In genomic region chr1:153610334-153611023, GRCh38 we compare ENCODE assay signal across 6 cellular contexts. TPM values are rescaled to one million over a fixed set of nuclear protein-coding genes. Genes with fewer than 3 reads are reported as not detected.
A peak's percentile ranks its signal among the peaks of the same experiment; 100 is the strongest.
DNase-seq lines count a peak whose midpoint lies in the region; TF ChIP-seq lines count a peak whose summit lies in the region.

No MANE protein-coding gene starts in this region.

- H3K4me1 ChIP-seq in mammary epithelial cell (ENCODE audit: insufficient read depth, low read length) (peaks cover 46% of the 10 kb centered on the region), osteoblast (ENCODE audit: insufficient read depth, low read length) (peaks cover 46% of the 10 kb centered on the region)

- H3K79me2 ChIP-seq in mammary epithelial cell (ENCODE audit: insufficient read depth, low read length) (peaks cover 90% of the 10 kb centered on the region), osteoblast (ENCODE audit: insufficient read depth, low read length) (peaks cover 71% of the 10 kb centered on the region)

- no peaks in the 10 kb centered on the region for H3K9me3 Mint-ChIP-seq in activated CD4-positive, alpha-beta T cell treated with anti-CD3 and anti-CD28 coated beads, Interleukin-2, amount 10 ng/mL, durations not matched to agents 7 days and 5 days

- no peaks in the 10 kb centered on the region for H3K36me3 Mint-ChIP-seq in activated CD4-positive, alpha-beta T cell treated with anti-CD3 and anti-CD28 coated beads, Interleukin-2, amount 10 ng/mL, durations not matched to agents 7 days and 5 days (ENCODE audit: low read depth)

- H3K9me3 ChIP-seq in mammary epithelial cell (replicated peaks; ENCODE audit: insufficient read depth, low read length), result no peaks in the 10 kb centered on the region
- no peaks in the 10 kb centered on the region for H3K9me3 ChIP-seq in osteoblast (ENCODE audit: low read depth, low read length)

- H3K4me3 Mint-ChIP-seq in activated CD4-positive, alpha-beta T cell treated with anti-CD3 and anti-CD28 coated beads, Interleukin-2, amount 10 ng/mL, durations not matched to agents 7 days and 5 days, result no peak overlapping the region

- dilution Hi-C loops in mammary epithelial cell (cut with HindIII; ENCODE audit: low sequenced_read_pairs), result no loop called here

- H4K20me1 ChIP-seq in mammary epithelial cell (ENCODE audit: insufficient read depth, low read length) (no peaks in the 10 kb centered on the region), osteoblast (ENCODE audit: insufficient read depth, low read length) (peaks cover 24% of the 10 kb centered on the region)

- peak overlapping the region; percentile 83 for H3K27ac ChIP-seq in mammary epithelial cell (ENCODE audit: insufficient read depth, low read depth, low read length)
- peak overlapping the region; percentile 58 for H3K27ac ChIP-seq in osteoblast (ENCODE audit: low read depth, low read length)

- in situ Hi-C loops in GM13976 (cut with MboI; ENCODE audit: low sequenced_read_pairs, unreplicated experiment) (no loop called here), mammary epithelial cell (cut with MboI; ENCODE audit: low sequenced_read_pairs in 2 of 2) (no loop called here)

- CTCF ChIA-PET in mammary epithelial cell (lab: Charles Lee; ENCODE audit: low non-redundant PET), result no interaction called here
- CTCF ChIA-PET in activated CD4-positive, alpha-beta T cell treated with anti-CD3 and anti-CD28 coated beads, Interleukin-2, amount 10 ng/mL, durations not matched to agents 7 days and 5 days (lab: Charles Lee), result interaction anchor here (1.5 kb wide), 1 partner anchor 7 kb away, joined by 3 read pairs; no protein-coding TSS in a partner anchor

- H3K36me3 ChIP-seq in mammary epithelial cell (ENCODE audit: insufficient read depth, low read length) (peaks cover 23% of the 10 kb centered on the region), osteoblast (ENCODE audit: insufficient read depth, low read length) (peaks cover 22% of the 10 kb centered on the region)

- no peak overlapping the region for H2AFZ ChIP-seq in mammary epithelial cell (ENCODE audit: low read depth, low read length)
- H2AFZ ChIP-seq in osteoblast (ENCODE audit: low read length), result no peak overlapping the region

- WGBS in mammary epithelial cell (ENCODE audit: low coverage, missing lambda C conversion rate), result 0% methylated on average over 4 of the region's 10 CpGs

- H3K4me1 Mint-ChIP-seq in activated CD4-positive, alpha-beta T cell treated with anti-CD3 and anti-CD28 coated beads, Interleukin-2, amount 10 ng/mL, durations not matched to agents 7 days and 5 days, result no peaks in the 10 kb centered on the region

- no peak overlapping the region for H3K27ac Mint-ChIP-seq in activated CD4-positive, alpha-beta T cell treated with anti-CD3 and anti-CD28 coated beads, Interleukin-2, amount 10 ng/mL, durations not matched to agents 7 days and 5 days

- DNase-seq in GM13976 (ENCODE audit: low spot score) (peak; percentile 24), mammary epithelial cell (peak; percentile 82), osteoblast (ENCODE audit: insufficient read length, low spot score, missing footprints) (peak; percentile 75), NCI-H1694 treated with DMSO at 0.1 percent for 48 hours (lab: John Stamatoyannopoulos, UW) (no peak), DMS153 treated with DMSO at 0.1 percent for 48 hours (lab: John Stamatoyannopoulos, UW; ENCODE audit: unreplicated experiment) (no peak)
- DNase-seq in activated CD4-positive, alpha-beta T cell treated with anti-CD3 and anti-CD28 coated beads, Interleukin-2, amount 10 ng/mL, durations not matched to agents 7 days and 5 days, result no peak

- POLR2A ChIA-PET in activated CD4-positive, alpha-beta T cell treated with anti-CD3 and anti-CD28 coated beads, Interleukin-2, amount 10 ng/mL, durations not matched to agents 7 days and 5 days (lab: Charles Lee), result interaction anchor here (0.7 kb wide), 1 partner anchor 34 kb away, joined by 3 read pairs; no protein-coding TSS in a partner anchor

- intact Hi-C loops in mammary epithelial cell (cut with micrococcal nuclease), result loop anchor here (1.0 kb wide), 1 partner anchor 44 kb away; no protein-coding TSS in a partner anchor

- H3K4me2 ChIP-seq in mammary epithelial cell (ENCODE audit: insufficient read depth, low read depth, low read length) (peak overlapping the region; percentile 80), osteoblast (ENCODE audit: insufficient read depth, low read length) (peak overlapping the region; percentile 91)

- TF ChIP-seq CTCF in GM13976 (IDR thresholded peaks at IDR 0.05; ENCODE audit: borderline replicate concordance, control extremely low read depth, extremely low read depth, insufficient read depth, missing control alignments) (no peak), mammary epithelial cell (conservative IDR thresholded peaks at IDR 0.05 in 1 of 2, IDR thresholded peaks at IDR 0.05 in 1 of 2; ENCODE audit: extremely low read depth in 1 of 2, insufficient read depth in 1 of 2, low read depth in 1 of 2, low read length in 2 of 2) (no peak), osteoblast (IDR thresholded peaks at IDR 0.05; ENCODE audit: extremely low read depth, low read depth, low read length) (no peak)

- H3K27me3 Mint-ChIP-seq in activated CD4-positive, alpha-beta T cell treated with anti-CD3 and anti-CD28 coated beads, Interleukin-2, amount 10 ng/mL, durations not matched to agents 7 days and 5 days, result no peaks in the 10 kb centered on the region

- H3K4me3 ChIP-seq in mammary epithelial cell (replicated peaks in 1 of 3; ENCODE audit: insufficient read depth in 1 of 3, low read depth in 2 of 3, low read length in 3 of 3) (peak overlapping the region; percentile 37 to 70 (median 53)), osteoblast (ENCODE audit: insufficient read depth, low read length) (peak overlapping the region; percentile 88)

- H3K27me3 ChIP-seq in mammary epithelial cell (ENCODE audit: insufficient read depth, low read length) (no peaks in the 10 kb centered on the region), osteoblast (ENCODE audit: insufficient read depth, low read length) (no peaks in the 10 kb centered on the region)

- H3K9ac ChIP-seq in mammary epithelial cell (ENCODE audit: insufficient read depth, low read length), result peak overlapping the region; percentile 65

- BruUV-seq in mammary epithelial cell (replicated peaks; lab: Mats Ljungman, UMichigan), result no TSS peak

RNA-seq across cellular contexts. Expression of gene S100A16, which starts 2.5 kb away (rescaled TPM):
- total RNA-seq in mammary epithelial cell (100 to 1,000 TPM; 661 to 817 TPM), osteoblast (160 and 190 TPM in 2 replicates)
- polyA plus RNA-seq in mammary epithelial cell, result 2,471 TPM
- 817 TPM for polyA minus RNA-seq in mammary epithelial cell
- total RNA-seq in activated CD4-positive, alpha-beta T cell treated with anti-CD3 and anti-CD28 coated beads, Interleukin-2, amount 10 ng/mL, durations not matched to agents 7 days and 5 days, result not detected

RNA-seq across cellular contexts. Expression of gene S100A14, which starts 5.6 kb away (rescaled TPM):
- total RNA-seq in mammary epithelial cell (100 to 1,000 TPM; 396 to 770 TPM), osteoblast (0.36 TPM in 1 of 2 replicates, not detected in the other)
- 1,954 TPM for polyA plus RNA-seq in mammary epithelial cell
- polyA minus RNA-seq in mammary epithelial cell, result 968 TPM
- total RNA-seq in activated CD4-positive, alpha-beta T cell treated with anti-CD3 and anti-CD28 coated beads, Interleukin-2, amount 10 ng/mL, durations not matched to agents 7 days and 5 days, result not detected

RNA-seq across cellular contexts. Expression of gene S100A13, which starts 16.8 kb away (rescaled TPM):
- total RNA-seq in mammary epithelial cell (100 to 1,000 TPM in 1 of 2 donors, 10 to 100 TPM in 1; 72.0 to 213 TPM), osteoblast (121 and 165 TPM in 2 replicates)
- 448 TPM for polyA plus RNA-seq in mammary epithelial cell
- polyA minus RNA-seq in mammary epithelial cell, result 78.6 TPM
- total RNA-seq in activated CD4-positive, alpha-beta T cell treated with anti-CD3 and anti-CD28 coated beads, Interleukin-2, amount 10 ng/mL, durations not matched to agents 7 days and 5 days, result 1 to 10 TPM; 3.9 to 4.2 TPM

RNA-seq across cellular contexts. Expression of gene S100A1, which starts 17.8 kb away (rescaled TPM):
- total RNA-seq in mammary epithelial cell, result not detected
- 0.53 TPM for polyA plus RNA-seq in mammary epithelial cell
- polyA minus RNA-seq in mammary epithelial cell, result not detected
- total RNA-seq in osteoblast, result 0.29 TPM in 1 of 2 replicates, not detected in the other
- total RNA-seq in activated CD4-positive, alpha-beta T cell treated with anti-CD3 and anti-CD28 coated beads, Interleukin-2, amount 10 ng/mL, durations not matched to agents 7 days and 5 days, result not detected

RNA-seq across cellular contexts. Expression of gene CHTOP, which starts 23.4 kb away (rescaled TPM):
- total RNA-seq in mammary epithelial cell (10 to 100 TPM; 36.0 to 64.5 TPM), osteoblast (38.9 and 40.9 TPM in 2 replicates)
- polyA plus RNA-seq in mammary epithelial cell, result 52.0 TPM
- 45.8 TPM for polyA minus RNA-seq in mammary epithelial cell
- 10 to 100 TPM; 96.1 to 98.3 TPM for total RNA-seq in activated CD4-positive, alpha-beta T cell treated with anti-CD3 and anti-CD28 coated beads, Interleukin-2, amount 10 ng/mL, durations not matched to agents 7 days and 5 days

Comparison
In these comparisons a context has a peak if more than half of its experiments do, and no peak if none do; other contexts are left out.
1. DNase-seq: peak in GM13976 (single experiment), mammary epithelial cell (single experiment) and osteoblast (single experiment); none in NCI-H1694 treated with DMSO at 0.1 percent for 48 hours (single experiment), activated CD4-positive, alpha-beta T cell treated with anti-CD3 and anti-CD28 coated beads, Interleukin-2, amount 10 ng/mL, durations not matched to agents 7 days and 5 days (single experiment) and DMS153 treated with DMSO at 0.1 percent for 48 hours (single experiment).
2. RNA of gene S100A16, which starts 2.5 kb away (total RNA-seq): 661 to 817 TPM in mammary epithelial cell and 160 to 190 TPM in osteoblast; not detected in activated CD4-positive, alpha-beta T cell treated with anti-CD3 and anti-CD28 coated beads, Interleukin-2, amount 10 ng/mL, durations not matched to agents 7 days and 5 days; every median in the first group is over 100 times any median in the second.
3. RNA of gene S100A14, which starts 5.6 kb away (total RNA-seq): 396 to 770 TPM in mammary epithelial cell; 0.36 TPM in osteoblast and not detected in activated CD4-positive, alpha-beta T cell treated with anti-CD3 and anti-CD28 coated beads, Interleukin-2, amount 10 ng/mL, durations not matched to agents 7 days and 5 days; every median in the first group is over 100 times any median in the second.
4. RNA of gene S100A13, which starts 16.8 kb away (total RNA-seq): 72.0 to 213 TPM in mammary epithelial cell and 121 to 165 TPM in osteoblast; 3.9 to 4.2 TPM in activated CD4-positive, alpha-beta T cell treated with anti-CD3 and anti-CD28 coated beads, Interleukin-2, amount 10 ng/mL, durations not matched to agents 7 days and 5 days; every median in the first group is over 10 times any median in the second.